In the genomic region with DNA sequence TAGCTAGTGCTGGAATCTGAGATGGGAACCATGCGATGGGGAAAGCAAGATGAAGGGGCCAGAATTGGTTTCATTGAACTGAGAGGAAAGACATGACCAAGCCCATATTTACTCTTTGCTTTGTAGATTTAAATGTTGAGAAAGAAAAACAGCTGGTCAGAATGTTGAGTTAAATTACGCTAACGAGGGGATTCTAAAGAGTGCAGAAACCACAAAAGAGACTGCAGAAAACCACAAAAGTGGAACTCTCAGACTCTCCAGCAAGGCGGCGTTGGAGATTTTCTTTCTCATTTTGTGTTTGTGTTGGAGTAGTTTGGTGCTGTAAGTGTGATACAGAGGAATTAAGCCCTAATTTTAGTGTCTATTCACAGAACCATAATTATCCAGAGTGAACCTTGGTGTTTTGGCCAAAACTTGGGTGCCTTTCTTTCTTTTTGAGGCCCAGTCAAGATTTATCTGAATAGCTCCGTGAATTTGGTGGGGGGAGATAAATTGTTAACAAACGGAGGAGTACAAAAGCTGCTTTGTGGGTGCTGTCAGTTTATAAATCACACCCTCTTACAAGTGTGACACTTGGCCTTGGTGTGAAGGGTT, we compare ENCODE assay signal across 2 cellular contexts.
TF ChIP-seq lines count a peak whose summit lies in the region.

No MANE protein-coding gene starts in this region.

TF ChIP-seq in GM12878, 131 proteins besides CTCF, POLR2A, EP300 and RAD21:
- TF ChIP-seq MLLT1 (IDR thresholded peaks at IDR 0.05) (peak; percentile 75), NFIC (IDR thresholded peaks at IDR 0.05; ENCODE audit: low read depth, low read length) (peak; percentile 35; the same call in 1 of the 2 replicates), CBFB (IDR thresholded peaks at IDR 0.05; ENCODE audit: low read depth) (peak; percentile 85; the same call in 1 of the 2 replicates), RUNX3 (IDR thresholded peaks at IDR 0.05; ENCODE audit: low read length) (peak; percentile 97), SPI1 (IDR thresholded peaks at IDR 0.05; ENCODE audit: borderline replicate concordance, insufficient read depth, low read depth, low read length) (peak; percentile 34; the same call in 1 of the 2 replicates), SKIL (IDR thresholded peaks at IDR 0.05; ENCODE audit: low read depth, poor library complexity, severe bottlenecking) (peak; percentile 63), TBL1XR1 (IDR thresholded peaks at IDR 0.05; ENCODE audit: low read depth, low read length) (peak; percentile 20; the same call in 1 of the 2 replicates), IKZF1 (conservative IDR thresholded peaks at IDR 0.05) (peak; percentile 29; the same call in 1 of the 2 replicates), GABPA (IDR thresholded peaks at IDR 0.05; ENCODE audit: low read depth) (no peak), BCL11A (IDR thresholded peaks at IDR 0.05; ENCODE audit: low read depth, low read length) (peak; percentile 44; the same call in 1 of the 2 replicates), ZZZ3 (IDR thresholded peaks at IDR 0.05; ENCODE audit: control insufficient read depth, insufficient read length, low read depth) (no peak), MTA2 (IDR thresholded peaks at IDR 0.05; ENCODE audit: low read depth) (peak; percentile 88), NBN (IDR thresholded peaks at IDR 0.05) (0 out of 2 replicates have a peak, but pooled peaks have one; percentile 18), RBBP5 (conservative IDR thresholded peaks at IDR 0.05) (no peak), RELB (IDR thresholded peaks at IDR 0.05; ENCODE audit: low read depth) (peak; percentile 55; the same call in 1 of the 2 replicates), IKZF2 (IDR thresholded peaks at IDR 0.05) (peak; percentile 49 to 59; a peak in 3 of 4 replicates)
- TF ChIP-seq, protein P1, sequence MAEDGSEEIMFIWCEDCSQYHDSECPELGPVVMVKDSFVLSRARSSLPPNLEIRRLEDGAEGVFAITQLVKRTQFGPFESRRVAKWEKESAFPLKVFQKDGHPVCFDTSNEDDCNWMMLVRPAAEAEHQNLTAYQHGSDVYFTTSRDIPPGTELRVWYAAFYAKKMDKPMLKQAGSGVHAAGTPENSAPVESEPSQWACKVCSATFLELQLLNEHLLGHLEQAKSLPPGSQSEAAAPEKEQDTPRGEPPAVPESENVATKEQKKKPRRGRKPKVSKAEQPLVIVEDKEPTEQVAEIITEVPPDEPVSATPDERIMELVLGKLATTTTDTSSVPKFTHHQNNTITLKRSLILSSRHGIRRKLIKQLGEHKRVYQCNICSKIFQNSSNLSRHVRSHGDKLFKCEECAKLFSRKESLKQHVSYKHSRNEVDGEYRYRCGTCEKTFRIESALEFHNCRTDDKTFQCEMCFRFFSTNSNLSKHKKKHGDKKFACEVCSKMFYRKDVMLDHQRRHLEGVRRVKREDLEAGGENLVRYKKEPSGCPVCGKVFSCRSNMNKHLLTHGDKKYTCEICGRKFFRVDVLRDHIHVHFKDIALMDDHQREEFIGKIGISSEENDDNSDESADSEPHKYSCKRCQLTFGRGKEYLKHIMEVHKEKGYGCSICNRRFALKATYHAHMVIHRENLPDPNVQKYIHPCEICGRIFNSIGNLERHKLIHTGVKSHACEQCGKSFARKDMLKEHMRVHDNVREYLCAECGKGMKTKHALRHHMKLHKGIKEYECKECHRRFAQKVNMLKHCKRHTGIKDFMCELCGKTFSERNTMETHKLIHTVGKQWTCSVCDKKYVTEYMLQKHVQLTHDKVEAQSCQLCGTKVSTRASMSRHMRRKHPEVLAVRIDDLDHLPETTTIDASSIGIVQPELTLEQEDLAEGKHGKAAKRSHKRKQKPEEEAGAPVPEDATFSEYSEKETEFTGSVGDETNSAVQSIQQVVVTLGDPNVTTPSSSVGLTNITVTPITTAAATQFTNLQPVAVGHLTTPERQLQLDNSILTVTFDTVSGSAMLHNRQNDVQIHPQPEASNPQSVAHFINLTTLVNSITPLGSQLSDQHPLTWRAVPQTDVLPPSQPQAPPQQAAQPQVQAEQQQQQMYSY (CRISPR knock-in tag; IDR thresholded peaks at IDR 0.05): no peak

TF ChIP-seq in HEK293T, 16 proteins besides CTCF, POLR2A, EP300 and RAD21:
- TF ChIP-seq BHLHE40 (IDR thresholded peaks at IDR 0.05; ENCODE audit: borderline replicate concordance) (no peak), L3MBTL2 (conservative IDR thresholded peaks at IDR 0.05) (no peak), NFRKB (IDR thresholded peaks at IDR 0.05) (no peak), SP1 (IDR thresholded peaks at IDR 0.05) (no peak), LEF1 (IDR thresholded peaks at IDR 0.05; ENCODE audit: borderline replicate concordance) (no peak), HDGF (IDR thresholded peaks at IDR 0.05; ENCODE audit: borderline replicate concordance) (no peak), FOXK2 (IDR thresholded peaks at IDR 0.05) (no peak), SUZ12 (IDR thresholded peaks at IDR 0.05) (no peak), TARDBP (IDR thresholded peaks at IDR 0.05) (no peak), FOXA1 (IDR thresholded peaks at IDR 0.05) (no peak), ZNF384 (IDR thresholded peaks at IDR 0.05) (no peak), PKNOX1 (IDR thresholded peaks at IDR 0.05) (no peak), ARNT (IDR thresholded peaks at IDR 0.05) (no peak), ELF4 (IDR thresholded peaks at IDR 0.05) (no peak), CTBP1 (IDR thresholded peaks at IDR 0.05; ENCODE audit: borderline replicate concordance) (no peak), FOXM1 (IDR thresholded peaks at IDR 0.05; ENCODE audit: borderline replicate concordance) (no peak)
